Comparison of ENCODE assay signal across 1 cellular context in genomic region chr2:207128867-207129266, GRCh38.
A peak's percentile ranks its signal among the peaks of the same experiment; 100 is the strongest.
TF ChIP-seq lines count a peak whose summit lies in the region.

No MANE protein-coding gene starts in this region.

TF ChIP-seq in HepG2, 621 proteins besides CTCF, POLR2A, EP300 and RAD21:
- TF ChIP-seq ZNF354B (CRISPR knock-in tag; IDR thresholded peaks at IDR 0.05) (no peak), ZNF124 (CRISPR knock-in tag; IDR thresholded peaks at IDR 0.05) (no peak), ZBTB43 (CRISPR knock-in tag; conservative IDR thresholded peaks at IDR 0.05) (no peak), CEBPG (CRISPR knock-in tag; IDR thresholded peaks at IDR 0.05) (peak; percentile 52), GATA4 (IDR thresholded peaks at IDR 0.05; ENCODE audit: borderline replicate concordance, low read depth) (no peak), CEBPB (IDR thresholded peaks at IDR 0.05; ENCODE audit: borderline replicate concordance, low read depth, low read length) (peak; percentile 96), ZNF264 (CRISPR knock-in tag; IDR thresholded peaks at IDR 0.05) (no peak), ZNF496 (CRISPR knock-in tag; IDR thresholded peaks at IDR 0.05; ENCODE audit: insufficient replicate concordance) (no peak), ZNF597 (CRISPR knock-in tag; IDR thresholded peaks at IDR 0.05) (no peak)
- TF ChIP-seq, protein P1, sequence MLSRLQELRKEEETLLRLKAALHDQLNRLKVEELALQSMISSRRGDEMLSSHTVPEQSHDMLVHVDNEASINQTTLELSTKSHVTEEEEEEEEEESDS (CRISPR knock-in tag; IDR thresholded peaks at IDR 0.05; ENCODE audit: borderline replicate concordance) = no peak
TF ChIP-seq in HepG2: peak in this region for 2.
